In genomic region chr16:23595951-23596720, GRCh38 we compare ENCODE assay signal across 8 cellular contexts. TPM values are rescaled to one million over a fixed set of nuclear protein-coding genes. Genes with fewer than 3 reads are reported as not detected.
A peak's percentile ranks its signal among the peaks of the same experiment; 100 is the strongest.
DNase-seq lines count a peak whose midpoint lies in the region; FAIRE-seq and TF ChIP-seq lines count a peak whose summit lies in the region.

NDUFAB1 (minus strand) TSS chr16:23596316; CDS start chr16:23596290, 26 bp downstream.

- no peak for FAIRE-seq in H54 (lab: Jason Lieb, UNC)

- no peaks in the 10 kb centered on the region for H3K27me3 Mint-ChIP-seq in neural progenitor cell (ENCODE audit: insufficient read depth, low read depth)

- no peaks in the 10 kb centered on the region for H3K9me3 Mint-ChIP-seq in neural progenitor cell

- H3K9ac ChIP-seq in neural progenitor cell (peak within 1 kb of the TSS; percentile 89), stomach smooth muscle (ENCODE audit: low read length in 2 of 2) (peak within 1 kb of the TSS; percentile 85 to 92)

- H3K9me3 ChIP-seq in neural progenitor cell (ENCODE audit: low read depth) = no peaks in the 10 kb centered on the region
- H3K9me3 ChIP-seq in stomach smooth muscle (ENCODE audit: control insufficient read depth in 2 of 2, low read length in 2 of 2) = no peaks in the 10 kb centered on the region

- H3K36me3 ChIP-seq in neural progenitor cell (no peaks in the 10 kb centered on the region), stomach smooth muscle (ENCODE audit: control insufficient read depth in 2 of 2, insufficient read depth in 2 of 2, low read length in 2 of 2) (peaks cover 6 to 24% of the 10 kb centered on the region in 2 donors)

- peaks cover 50% of the 10 kb centered on the region for H3K79me2 ChIP-seq in neural progenitor cell (ENCODE audit: low read depth)

- no peaks in the 10 kb centered on the region for H3K27me3 ChIP-seq in neural progenitor cell
- no peaks in the 10 kb centered on the region for H3K27me3 ChIP-seq in stomach smooth muscle (ENCODE audit: control insufficient read depth in 1 of 2, insufficient read depth in 2 of 2, low read length in 2 of 2)

- peak within 1 kb of the TSS; percentile 86 for H2AFZ ChIP-seq in neural progenitor cell (replicated peaks)

- H4K20me1 ChIP-seq in neural progenitor cell (ENCODE audit: low read depth) = peaks cover 43% of the 10 kb centered on the region

- peaks cover 23% of the 10 kb centered on the region for H3K4me1 ChIP-seq in neural progenitor cell
- H3K4me1 ChIP-seq in stomach smooth muscle (ENCODE audit: control insufficient read depth, insufficient read depth, low read length) = peaks cover 17% of the 10 kb centered on the region

- peaks cover 28% of the 10 kb centered on the region for H3F3A ChIP-seq in neural progenitor cell (ENCODE audit: low read depth)

- H3K36me3 Mint-ChIP-seq in neural progenitor cell = peaks cover 15% of the 10 kb centered on the region

- H3K27ac Mint-ChIP-seq in neural progenitor cell = no peak within 1 kb of the TSS

- DNase-seq in GDM1 (lab: John Stamatoyannopoulos, UW) (peak; percentile 86), H54 (ENCODE audit: insufficient read length, low spot score) (peak; percentile 89), LoVo (ENCODE audit: low spot score) (peak; percentile 92), activated gamma-delta T cell (lab: John Stamatoyannopoulos, UW) (peak; percentile 88), foreskin fibroblast (peak; percentile 84 to 96), neural progenitor cell (ENCODE audit: low spot score) (peak; percentile 96)

- H3K27ac ChIP-seq in neural progenitor cell = no peak within 1 kb of the TSS
- H3K27ac ChIP-seq in stomach smooth muscle (ENCODE audit: low read length) = peak within 1 kb of the TSS; percentile 55

- peak within 1 kb of the TSS; percentile 98 for H3K4me2 ChIP-seq in neural progenitor cell

- peak within 1 kb of the TSS; percentile 83 to 89 for H3K4me3 ChIP-seq in foreskin fibroblast (ENCODE audit: low read depth in 1 of 2, low read length in 2 of 2)
- H3K4me3 ChIP-seq in neural progenitor cell = peak within 1 kb of the TSS; percentile 96
- peak within 1 kb of the TSS; percentile 79 to 99 for H3K4me3 ChIP-seq in stomach smooth muscle (ENCODE audit: low read length in 2 of 2)

- TF ChIP-seq POLR2A in H54 (IDR thresholded peaks at IDR 0.05; ENCODE audit: low read depth, low read length) (peak; percentile 60), Raji (IDR thresholded peaks at IDR 0.05; ENCODE audit: insufficient read depth, low read depth, low read length) (peak; percentile 93)

- TF ChIP-seq CTCF in foreskin fibroblast (IDR thresholded peaks at IDR 0.05; ENCODE audit: low read depth, low read length) (peak; percentile 99), neural progenitor cell (IDR thresholded peaks at IDR 0.05) (peak; percentile 93)

- peaks cover 7% of the 10 kb centered on the region for H3K4me1 Mint-ChIP-seq in neural progenitor cell

- peak within 1 kb of the TSS; percentile 90 for H3K4me3 Mint-ChIP-seq in neural progenitor cell

RNA-seq across cellular contexts. Expression of gene NDUFAB1, which starts in this region (rescaled TPM):
- total RNA-seq in neural progenitor cell (ENCODE audit: low replicate concordance) = 122 and 131 TPM in 2 replicates
